1 cellular context compared by ENCODE assay signal in the genomic region with DNA sequence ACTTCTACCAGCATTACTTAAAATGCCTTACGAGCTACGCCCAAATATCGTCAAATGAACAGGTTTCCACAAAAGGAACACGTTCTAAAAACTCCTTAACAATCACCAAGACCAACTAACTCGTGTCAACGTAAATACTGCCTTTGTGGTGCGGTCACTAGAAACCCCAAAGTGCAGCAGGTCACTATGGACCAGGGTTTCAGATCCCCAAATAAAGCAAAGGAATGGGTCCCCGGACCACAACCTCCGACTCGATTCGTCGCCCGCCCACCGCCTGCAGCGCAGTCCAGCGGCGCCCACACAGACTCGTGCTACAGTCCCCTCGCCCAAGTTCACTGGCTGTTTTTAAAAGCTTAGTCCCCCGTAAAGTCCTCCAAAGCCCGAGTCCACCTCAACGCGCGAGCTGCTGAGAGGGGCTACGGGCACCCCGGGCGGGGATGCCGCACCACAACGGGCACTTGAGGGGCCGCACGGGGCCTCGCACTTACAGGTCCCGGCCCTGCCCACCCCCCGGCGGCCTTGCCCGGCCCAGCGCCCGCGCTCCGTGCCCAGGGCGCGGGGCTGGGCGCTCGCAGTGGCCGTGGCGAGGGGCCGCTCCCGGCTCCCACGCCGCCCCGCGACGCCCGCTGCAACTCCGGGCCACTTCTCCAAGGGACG.
TF ChIP-seq lines count a peak whose summit lies in the region.

No MANE protein-coding gene starts in this region.

TF ChIP-seq in HEK293, 187 proteins besides CTCF, POLR2A, EP300 and RAD21 (continued from another document):
- no peak for TF ChIP-seq ZNF26 (tag by site-specific recombination; IDR thresholded peaks at IDR 0.05)
